In genomic region chr11:47373876-47374820, GRCh38 we compare ENCODE assay signal across 8 cellular contexts. TPM values are rescaled to one million over a fixed set of nuclear protein-coding genes. Genes with fewer than 3 reads are reported as not detected.
DNase-seq lines count a peak whose midpoint lies in the region; ATAC-seq lines count a peak whose summit lies in the region.

No MANE protein-coding gene starts in this region.

- H2BK5ac ChIP-seq in mesenchymal stem cell (ENCODE audit: low read depth, low read length, poor library complexity, severe bottlenecking) = no peak overlapping the region

- H3K4me3 ChIP-seq in mesenchymal stem cell (ENCODE audit: insufficient read depth in 1 of 2, low read depth in 1 of 2, low read length in 2 of 2) = no peak overlapping the region

- peaks cover 23% of the 10 kb centered on the region for H3K4me1 ChIP-seq in mesenchymal stem cell (ENCODE audit: control insufficient read depth, insufficient read depth, low read depth, low read length)

- no peaks in the 10 kb centered on the region for H3K36me3 ChIP-seq in mesenchymal stem cell (ENCODE audit: control insufficient read depth in 1 of 2, insufficient read depth in 2 of 2, low read depth in 1 of 2, low read length in 2 of 2)

- H3K79me1 ChIP-seq in mesenchymal stem cell (replicated peaks; ENCODE audit: low read length, poor library complexity, severe bottlenecking) = no peaks in the 10 kb centered on the region

- H3K9ac ChIP-seq in mesenchymal stem cell (ENCODE audit: low read length) = no peak overlapping the region

- no peak overlapping the region for H3K18ac ChIP-seq in mesenchymal stem cell (ENCODE audit: low read depth in 1 of 2, low read length in 2 of 2)

- no peak overlapping the region for H2BK12ac ChIP-seq in mesenchymal stem cell (ENCODE audit: low read length in 2 of 2)

- H3K4ac ChIP-seq in mesenchymal stem cell (ENCODE audit: low read depth in 1 of 2, low read length in 2 of 2) = no peak overlapping the region

- ATAC-seq in HG02571 (IDR thresholded peaks at IDR 0.05; ENCODE audit: unreplicated experiment) = peak; percentile 36
- no peak for ATAC-seq in HG03108 (IDR thresholded peaks at IDR 0.05; ENCODE audit: unreplicated experiment)

- DNase-seq in COLO668 (lab: John Stamatoyannopoulos, UW; ENCODE audit: unreplicated experiment) = peak; percentile 81
- peak; percentile 61 for DNase-seq in NCI-H748 (lab: John Stamatoyannopoulos, UW; ENCODE audit: unreplicated experiment)
- peak; percentile 68 to 82 for DNase-seq in activated CD8-positive, alpha-beta memory T cell treated with anti-CD3 and anti-CD28 coated beads for 1 hour (ENCODE audit: extremely low read depth in 1 of 2, low read depth in 1 of 2)
- DNase-seq in effector CD8-positive, alpha-beta T cell (lab: John Stamatoyannopoulos, UW) = peak; percentile 79
- DNase-seq in mesenchymal stem cell = peak; percentile 77
- peak; percentile 83 for DNase-seq in stimulated activated CD8-positive, alpha-beta memory T cell treated with anti-CD3 and anti-CD28 coated beads, Interleukin-15, amount 100 ng/mL, for 24 hours (ENCODE audit: low read depth)

- no peak overlapping the region for H3K4me2 ChIP-seq in mesenchymal stem cell (ENCODE audit: low read length, poor library complexity, severe bottlenecking)

- H2AK5ac ChIP-seq in mesenchymal stem cell (ENCODE audit: low read length, severe bottlenecking) = no peak overlapping the region

- no peak overlapping the region for H3K27ac ChIP-seq in mesenchymal stem cell (ENCODE audit: low read length, poor library complexity, severe bottlenecking)

- 42% methylated on average over 20 of the region's 21 CpGs for WGBS in mesenchymal stem cell

- peak overlapping the region; percentile 92 for H4K8ac ChIP-seq in mesenchymal stem cell (ENCODE audit: low read length)

- no peak overlapping the region for H4K91ac ChIP-seq in mesenchymal stem cell (ENCODE audit: low read length)

- no peak overlapping the region for H2AFZ ChIP-seq in mesenchymal stem cell (ENCODE audit: low read depth, low read length)

- H3K14ac ChIP-seq in mesenchymal stem cell (ENCODE audit: low read length in 2 of 2) = no peak overlapping the region

- H3K27me3 ChIP-seq in mesenchymal stem cell (ENCODE audit: control insufficient read depth in 1 of 2, insufficient read depth in 1 of 2, low read length in 2 of 2) = peaks cover 0 to 6% of the 10 kb centered on the region in 2 experiments

- no peak overlapping the region for H2BK120ac ChIP-seq in mesenchymal stem cell (ENCODE audit: low read depth, low read length)

- no peak overlapping the region for H3K23ac ChIP-seq in mesenchymal stem cell (ENCODE audit: low read length in 2 of 2)

- H2BK15ac ChIP-seq in mesenchymal stem cell (ENCODE audit: low read depth, poor library complexity, severe bottlenecking) = no peak overlapping the region

- H3K9me3 ChIP-seq in mesenchymal stem cell (ENCODE audit: control insufficient read depth, low read length) = no peaks in the 10 kb centered on the region

RNA-seq across cellular contexts. Expression of gene SPI1, which starts 4.2 kb away (rescaled TPM):
- polyA plus RNA-seq in mesenchymal stem cell (2013, experiment 1 of 2) = not detected
- polyA plus RNA-seq in mesenchymal stem cell (2013, experiment 2 of 2) = not detected

RNA-seq across cellular contexts. Expression of gene MYBPC3, which starts 21.6 kb away (rescaled TPM):
- polyA plus RNA-seq in mesenchymal stem cell (2013, experiment 1 of 2) = not detected
- not detected for polyA plus RNA-seq in mesenchymal stem cell (2013, experiment 2 of 2)

RNA-seq across cellular contexts. Expression of gene SLC39A13, which starts 34.2 kb away (rescaled TPM):
- 89.2 TPM for polyA plus RNA-seq in mesenchymal stem cell (2013, experiment 1 of 2)
- 88.7 TPM for polyA plus RNA-seq in mesenchymal stem cell (2013, experiment 2 of 2)

RNA-seq across cellular contexts. Expression of gene PSMC3, which starts 52.1 kb away (rescaled TPM):
- 95.6 TPM for polyA plus RNA-seq in mesenchymal stem cell (2013, experiment 1 of 2)
- polyA plus RNA-seq in mesenchymal stem cell (2013, experiment 2 of 2) = 95.8 TPM
